ENCODE assay signal across 1 cellular context in genomic region chr18:23122586-23123229, GRCh38. TPM values are rescaled to one million over a fixed set of nuclear protein-coding genes. Genes with fewer than 3 reads are reported as not detected.
"Had no signal": no experiment of that assay in that cellular context is flagged by ENCODE, and none has a peak within 500 bp of the region (broad histone marks: within the 10 kb centered on the region; RNA-seq: fewer than 3 reads in every experiment).

No MANE protein-coding gene starts in this region.

RNA-seq across cellular contexts. Expression of gene CABLES1, which starts 12.6 kb away (rescaled TPM):
- polyA plus RNA-seq: naive thymus-derived CD8-positive, alpha-beta T cell had no signal
